In the genomic region with DNA sequence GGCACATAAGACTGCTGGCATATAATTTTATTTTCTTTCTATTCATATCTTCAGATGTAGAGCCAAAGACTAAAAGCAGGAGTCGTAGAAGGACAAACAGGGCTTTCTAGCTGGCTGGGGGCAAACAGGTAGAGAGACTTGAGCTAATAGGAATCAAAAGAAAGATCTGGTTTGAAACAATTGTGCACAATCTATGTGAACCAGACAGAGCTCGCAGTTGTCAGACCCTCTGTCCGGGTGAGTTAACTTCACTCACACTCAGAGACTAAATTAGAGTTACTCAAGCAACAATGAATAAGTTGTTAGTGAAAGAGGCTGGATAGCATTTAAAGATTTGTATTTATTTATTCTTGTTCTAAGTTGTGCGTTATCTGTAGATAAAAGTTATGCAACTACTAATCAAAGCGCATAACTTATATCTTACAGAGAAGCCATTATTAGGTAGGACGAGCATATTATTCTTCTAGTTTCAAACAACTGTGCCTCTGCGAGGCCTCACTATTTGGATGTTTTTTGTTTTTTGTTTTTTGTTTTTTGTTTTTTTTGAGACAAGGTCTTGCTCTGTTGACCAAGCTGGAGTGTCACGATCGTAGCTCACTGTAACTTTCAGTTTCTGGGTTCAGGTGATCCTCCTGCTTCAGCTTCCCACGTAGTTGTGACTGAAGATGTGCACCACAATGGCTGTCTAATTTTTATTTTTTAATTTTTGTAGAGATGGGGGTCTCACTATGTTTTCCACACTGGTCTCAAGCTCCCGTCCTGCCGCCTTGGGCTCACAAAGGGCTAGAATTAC, we compare ENCODE assay signal across 17 cellular contexts. TPM values are rescaled to one million over a fixed set of nuclear protein-coding genes. Genes with fewer than 3 reads are reported as not detected.
DNase-seq lines count a peak whose midpoint lies in the region; ATAC-seq and TF ChIP-seq lines count a peak whose summit lies in the region.
"Had no signal": no experiment of that assay in that cellular context is flagged by ENCODE, and none has a peak within 500 bp of the region (broad histone marks: within the 10 kb centered on the region; RNA-seq: fewer than 3 reads in every experiment).

No MANE protein-coding gene starts in this region.

- in situ Hi-C loops in gastrocnemius medialis (cut with MboI; ENCODE audit: low sequenced_read_pairs in 4 of 4), result no loop called here

- H3K9me2 ChIP-seq in GM23338 (ENCODE audit: insufficient read depth), result no peaks in the 10 kb centered on the region

- H3K9me3 Mint-ChIP-seq in activated naive CD4-positive, alpha-beta T cell treated with anti-CD3 and anti-CD28 coated beads, Interleukin-2, amount 50 U/mL, for 24 hours, result no peaks in the 10 kb centered on the region
- H3K9me3 Mint-ChIP-seq in activated naive CD4-positive, alpha-beta T cell treated with anti-CD3 and anti-CD28 coated beads, Interleukin-2, amount 50 U/mL, for 72 hours, result no peaks in the 10 kb centered on the region
- no peaks in the 10 kb centered on the region for H3K9me3 Mint-ChIP-seq in GM23338
- H3K9me3 Mint-ChIP-seq in activated naive CD8-positive, alpha-beta T cell treated with anti-CD3 and anti-CD28 coated beads, Interleukin-2, amount 50 U/mL, for 24 hours, result no peaks in the 10 kb centered on the region
- H3K9me3 Mint-ChIP-seq: neural crest cell had no signal

- H3K4me1 ChIP-seq in GM23338 (ENCODE audit: insufficient read depth) (no peaks in the 10 kb centered on the region), gastrocnemius medialis (peaks cover 15 to 26% of the 10 kb centered on the region in 2 donors)

- peaks cover 73% of the 10 kb centered on the region for H3K4me1 Mint-ChIP-seq in activated naive CD4-positive, alpha-beta T cell treated with anti-CD3 and anti-CD28 coated beads, Interleukin-2, amount 50 U/mL, for 24 hours
- H3K4me1 Mint-ChIP-seq in GM23338, result peaks cover 7% of the 10 kb centered on the region; the same call in 2 of the 3 replicates
- H3K4me1 Mint-ChIP-seq in activated naive CD8-positive, alpha-beta T cell treated with anti-CD3 and anti-CD28 coated beads, Interleukin-2, amount 50 U/mL, for 24 hours, result peaks cover 59% of the 10 kb centered on the region

- no peaks in the 10 kb centered on the region for H3F3A ChIP-seq in GM23338 (replicated peaks; ENCODE audit: low read depth)

- ATAC-seq in activated naive CD4-positive, alpha-beta T cell treated with anti-CD3 and anti-CD28 coated beads, Interleukin-2, amount 50 U/mL, for 72 hours, result no peak
- no peak for ATAC-seq in GM23338
- no peak for ATAC-seq in activated naive CD8-positive, alpha-beta T cell treated with anti-CD3 and anti-CD28 coated beads, Interleukin-2, amount 50 U/mL, for 24 hours
- ATAC-seq in gastrocnemius medialis, result no peak
- ATAC-seq: HCT116 had no signal

- no peak overlapping the region for H3K4me2 ChIP-seq in GM23338

- DNase-seq in activated naive CD4-positive, alpha-beta T cell treated with anti-CD3 and anti-CD28 coated beads, Interleukin-2, amount 50 U/mL, for 72 hours (ENCODE audit: low spot score in 2 of 2), result no peak
- DNase-seq in GM23338 (ENCODE audit: low spot score), result no peak
- DNase-seq in activated naive CD8-positive, alpha-beta T cell treated with anti-CD3 and anti-CD28 coated beads, Interleukin-2, amount 50 U/mL, for 24 hours, result no peak
- DNase-seq in gastrocnemius medialis, result no peak
- DNase-seq in NCI-H1930 (lab: John Stamatoyannopoulos, UW), result no peak
- DNase-seq in NCI-H2081 treated with DMSO at 0.1 percent for 48 hours (lab: John Stamatoyannopoulos, UW), result no peak
- no peak for DNase-seq in iPS-NIHi11 (ENCODE audit: low spot score)
- DNase-seq: ACHN; activated CD4-positive, CD25-positive, alpha-beta regulatory T cell; activated CD8-positive, alpha-beta memory T cell treated with anti-CD3 and anti-CD28 coated beads, Interleukin-2, amount 50 U/mL, for 48 hours; amniotic stem cell; NCI-H1436; NCI-H510A had no signal

- no peaks in the 10 kb centered on the region for H3K9me3 ChIP-seq in gastrocnemius medialis

- H3K4me3 ChIP-seq in GM23338 (no peak overlapping the region), gastrocnemius medialis (no peak overlapping the region)

- H3K27me3 Mint-ChIP-seq in activated naive CD4-positive, alpha-beta T cell treated with anti-CD3 and anti-CD28 coated beads, Interleukin-2, amount 50 U/mL, for 24 hours, result no peaks in the 10 kb centered on the region
- no peaks in the 10 kb centered on the region for H3K27me3 Mint-ChIP-seq in GM23338 (ENCODE audit: insufficient read depth, low read depth, poor library complexity)
- no peaks in the 10 kb centered on the region for H3K27me3 Mint-ChIP-seq in activated naive CD8-positive, alpha-beta T cell treated with anti-CD3 and anti-CD28 coated beads, Interleukin-2, amount 50 U/mL, for 24 hours

- H3K36me3 ChIP-seq in GM23338 (ENCODE audit: insufficient read depth), result no peaks in the 10 kb centered on the region
- peaks cover 0 to 7% of the 10 kb centered on the region in 2 donors for H3K36me3 ChIP-seq in gastrocnemius medialis

- H3K4me3 Mint-ChIP-seq in activated naive CD4-positive, alpha-beta T cell treated with anti-CD3 and anti-CD28 coated beads, Interleukin-2, amount 50 U/mL, for 24 hours, result no peak overlapping the region
- no peak overlapping the region for H3K4me3 Mint-ChIP-seq in GM23338
- H3K4me3 Mint-ChIP-seq in activated naive CD8-positive, alpha-beta T cell treated with anti-CD3 and anti-CD28 coated beads, Interleukin-2, amount 50 U/mL, for 24 hours, result no peak overlapping the region
- H3K4me3 Mint-ChIP-seq: neural crest cell had no signal

- H3K27ac ChIP-seq in GM23338 (ENCODE audit: low read depth) (no peak overlapping the region), gastrocnemius medialis (peak overlapping the region; percentile 79 to 88 (median 84))
- H3K27ac ChIP-seq: HL-60 had no signal

- H4K20me1 ChIP-seq in GM23338 (replicated peaks; ENCODE audit: insufficient read depth), result no peaks in the 10 kb centered on the region

- no peak for TF ChIP-seq POLR2A in gastrocnemius medialis (IDR thresholded peaks at IDR 0.05)

- no peak for TF ChIP-seq CTCF in GM23338 (conservative IDR thresholded peaks at IDR 0.05; ENCODE audit: low read depth in 2 of 2)
- no peak for TF ChIP-seq CTCF in gastrocnemius medialis (IDR thresholded peaks at IDR 0.05 in 4 of 5, conservative IDR thresholded peaks at IDR 0.05 in 1 of 5)

- H2AFZ ChIP-seq in GM23338, result peak overlapping the region; percentile 86

- H3K27ac Mint-ChIP-seq in activated naive CD4-positive, alpha-beta T cell treated with anti-CD3 and anti-CD28 coated beads, Interleukin-2, amount 50 U/mL, for 24 hours, result peak overlapping the region; percentile 59
- H3K27ac Mint-ChIP-seq in activated naive CD4-positive, alpha-beta T cell treated with anti-CD3 and anti-CD28 coated beads, Interleukin-2, amount 50 U/mL, for 72 hours, result peak overlapping the region in 1 of 2 donors; percentile 15
- no peak overlapping the region for H3K27ac Mint-ChIP-seq in GM23338
- peak overlapping the region; percentile 67 for H3K27ac Mint-ChIP-seq in activated naive CD8-positive, alpha-beta T cell treated with anti-CD3 and anti-CD28 coated beads, Interleukin-2, amount 50 U/mL, for 24 hours

- peaks cover 18% of the 10 kb centered on the region for H3K36me3 Mint-ChIP-seq in activated naive CD4-positive, alpha-beta T cell treated with anti-CD3 and anti-CD28 coated beads, Interleukin-2, amount 50 U/mL, for 24 hours
- peaks cover under 1 to 28% of the 10 kb centered on the region in 2 donors for H3K36me3 Mint-ChIP-seq in activated naive CD4-positive, alpha-beta T cell treated with anti-CD3 and anti-CD28 coated beads, Interleukin-2, amount 50 U/mL, for 72 hours
- H3K36me3 Mint-ChIP-seq in GM23338 (ENCODE audit: low read depth), result no peaks in the 10 kb centered on the region
- peaks cover 18% of the 10 kb centered on the region for H3K36me3 Mint-ChIP-seq in activated naive CD8-positive, alpha-beta T cell treated with anti-CD3 and anti-CD28 coated beads, Interleukin-2, amount 50 U/mL, for 24 hours (ENCODE audit: low read depth)

- H3K27me3 ChIP-seq in GM23338 (ENCODE audit: insufficient read depth) (no peaks in the 10 kb centered on the region), gastrocnemius medialis (no peaks in the 10 kb centered on the region)

- intact Hi-C loops in gastrocnemius medialis (cut with DNase I; ENCODE audit: low total_unique reads), result no loop called here

- no peaks in the 10 kb centered on the region for H3K79me2 ChIP-seq in GM23338 (replicated peaks; ENCODE audit: insufficient read depth)

TF ChIP-seq in GM23338, 12 proteins besides CTCF, POLR2A, EP300 and RAD21 (continues in another document):
- TF ChIP-seq JUNB (IDR thresholded peaks at IDR 0.05; ENCODE audit: unreplicated experiment), result no peak
- no peak for TF ChIP-seq EZH2phosphoT487 (IDR thresholded peaks at IDR 0.05; ENCODE audit: unreplicated experiment)
- no peak for TF ChIP-seq STAT1 (IDR thresholded peaks at IDR 0.05; ENCODE audit: unreplicated experiment)

RNA-seq across cellular contexts. Expression of gene LNPEP, which starts 13.2 kb away (rescaled TPM):
- total RNA-seq in activated naive CD4-positive, alpha-beta T cell treated with anti-CD3 and anti-CD28 coated beads, Interleukin-2, amount 50 U/mL, for 72 hours, result 10 to 100 TPM; 60.4 to 64.7 TPM
- 8.3 and 8.5 TPM in 2 replicates for total RNA-seq in GM23338 (2014; rRNA removed; shearing (Covaris generic))
- 1.2 and 1.6 TPM in 2 replicates for polyA plus RNA-seq in GM23338 (2016; fragmentation: Nextera tagmentation; extraction: Ambion mirVana)
- total RNA-seq in gastrocnemius medialis, result 10 to 100 TPM; 31.9 to 48.7 (median 33.1) TPM

RNA-seq across cellular contexts. Expression of gene ERAP2, which starts 46.3 kb away (rescaled TPM):
- total RNA-seq in activated naive CD4-positive, alpha-beta T cell treated with anti-CD3 and anti-CD28 coated beads, Interleukin-2, amount 50 U/mL, for 72 hours, result 10 to 100 TPM; 34.4 to 87.8 TPM
- total RNA-seq in GM23338 (2014; rRNA removed; shearing (Covaris generic)), result not detected in 2 replicates
- 0.73 TPM in 1 of 2 replicates, not detected in the other for polyA plus RNA-seq in GM23338 (2016; fragmentation: Nextera tagmentation; extraction: Ambion mirVana)
- total RNA-seq in gastrocnemius medialis, result 1 to 10 TPM; 1.1 to 8.5 (median 2.9) TPM
- total RNA-seq: neural crest cell had no signal
